In genomic region chr12:33672879-33673577, GRCh38 we compare ENCODE assay signal across 31 cellular contexts.
"Had no signal": no experiment of that assay in that cellular context is flagged by ENCODE, and none has a peak within 500 bp of the region (broad histone marks: within the 10 kb centered on the region; RNA-seq: fewer than 3 reads in every experiment).

No MANE protein-coding gene starts in this region.

- H3K4me1 Mint-ChIP-seq: naive B cell; stimulated activated naive CD8-positive, alpha-beta T cell treated with anti-CD3 and anti-CD28 coated beads, Interleukin-15, amount 100 ng/mL, for 72 hours had no signal

- H3K9me3 Mint-ChIP-seq: mesothelial cell of epicardium; stimulated activated naive CD8-positive, alpha-beta T cell treated with anti-CD3 and anti-CD28 coated beads, Interleukin-15, amount 100 ng/mL, for 72 hours had no signal

- H3K9me3 ChIP-seq: esophagus muscularis mucosa, gastroesophageal sphincter, heart left ventricle, mucosa of descending colon, prostate gland, right atrium auricular region, suprapubic skin, transverse colon, upper lobe of right lung, uterus had no signal

- H3K4me3 ChIP-seq: esophagus muscularis mucosa, gastroesophageal sphincter, heart left ventricle, hepatocyte, left lung, mucosa of descending colon, prostate gland, right atrium auricular region, smooth muscle cell, suprapubic skin, transverse colon, upper lobe of right lung, uterus had no signal

- H3K27me3 Mint-ChIP-seq: dendritic cell treated with granulocyte-macrophage colony-stimulating factor and Interleukin-4, amounts not matched to agents 40 ng/mL and 50 ng/mL, for 4 days; naive B cell; natural killer cell treated with Interleukin-12 subunit alpha and Interleukin-12 subunit beta and Interleukin-15 and Interleukin-18, amount 100 ng/mL, for 72 hours; stimulated activated naive CD8-positive, alpha-beta T cell treated with anti-CD3 and anti-CD28 coated beads, Interleukin-15, amount 100 ng/mL, for 72 hours had no signal

- H3K27ac Mint-ChIP-seq: dendritic cell treated with granulocyte-macrophage colony-stimulating factor and Interleukin-4, amounts not matched to agents 40 ng/mL and 50 ng/mL, for 4 days; mesothelial cell of epicardium; naive B cell; natural killer cell treated with Interleukin-12 subunit alpha and Interleukin-12 subunit beta and Interleukin-15 and Interleukin-18, amount 100 ng/mL, for 72 hours; stimulated activated naive CD8-positive, alpha-beta T cell treated with anti-CD3 and anti-CD28 coated beads, Interleukin-15, amount 100 ng/mL, for 72 hours had no signal

- H3K36me3 Mint-ChIP-seq: mesothelial cell of epicardium; naive B cell; natural killer cell treated with Interleukin-12 subunit alpha and Interleukin-12 subunit beta and Interleukin-15 and Interleukin-18, amount 100 ng/mL, for 72 hours had no signal

- H3K27ac ChIP-seq: esophagus muscularis mucosa, foreskin keratinocyte, gastroesophageal sphincter, heart left ventricle, hepatocyte, left lung, prostate gland, right atrium auricular region, suprapubic skin, transverse colon, upper lobe of right lung, uterus had no signal

- DNase-seq: effector memory CD4-positive, alpha-beta T cell; foreskin keratinocyte; heart left ventricle; left cardiac atrium; left lung; mesenchymal stem cell; mucosa of descending colon; naive B cell; nucleus accumbens; stimulated activated CD4-positive, alpha-beta T cell treated with anti-CD3 and anti-CD28 coated beads, Interleukin-12 subunit alpha, Interleukin-12 subunit beta, amount 100 ng/mL, for 4 hours; stimulated activated CD4-positive, alpha-beta T cell treated with anti-CD3 and anti-CD28 coated beads, Interleukin-1b, Interleukin-23, amount 100 ng/mL, for 48 hours; stimulated activated CD4-positive, alpha-beta T cell treated with anti-CD3 and anti-CD28 coated beads, Interleukin-4, amount 100 ng/mL, for 1 hour; stimulated activated CD8-positive, alpha-beta memory T cell treated with anti-CD3 and anti-CD28 coated beads, Interleukin-4, amount 100 ng/mL, for 48 hours; stimulated activated naive CD4-positive, alpha-beta T cell; stimulated activated naive CD8-positive, alpha-beta T cell treated with anti-CD3 and anti-CD28 coated beads, Interleukin-15, amount 100 ng/mL, for 72 hours; transverse colon; upper lobe of right lung; uterus had no signal

- H2AFZ ChIP-seq: hepatocyte had no signal

- H3K4me1 ChIP-seq: esophagus muscularis mucosa, foreskin keratinocyte, gastroesophageal sphincter, heart left ventricle, left lung, prostate gland, right atrium auricular region, suprapubic skin, transverse colon, upper lobe of right lung, uterus had no signal

- H3K36me3 ChIP-seq: esophagus muscularis mucosa, gastroesophageal sphincter, heart left ventricle, left lung, prostate gland, right atrium auricular region, suprapubic skin, transverse colon, upper lobe of right lung, uterus had no signal

- H3K4me2 ChIP-seq: hepatocyte, smooth muscle cell had no signal

- H3K27me3 ChIP-seq: esophagus muscularis mucosa, foreskin keratinocyte, gastroesophageal sphincter, heart left ventricle, hepatocyte, left lung, right atrium auricular region, suprapubic skin, transverse colon, upper lobe of right lung, uterus had no signal

- ATAC-seq: foreskin keratinocyte; gastroesophageal sphincter; heart left ventricle; left cardiac atrium; left lung; mucosa of descending colon; natural killer cell treated with Interleukin-12 subunit alpha and Interleukin-12 subunit beta and Interleukin-15 and Interleukin-18, amount 100 ng/mL, for 72 hours; sciatic nerve; stimulated activated naive CD8-positive, alpha-beta T cell treated with anti-CD3 and anti-CD28 coated beads, Interleukin-15, amount 100 ng/mL, for 72 hours; upper lobe of right lung had no signal

- H3K4me3 Mint-ChIP-seq: dendritic cell treated with granulocyte-macrophage colony-stimulating factor and Interleukin-4, amounts not matched to agents 40 ng/mL and 50 ng/mL, for 4 days; mesothelial cell of epicardium; natural killer cell treated with Interleukin-12 subunit alpha and Interleukin-12 subunit beta and Interleukin-15 and Interleukin-18, amount 100 ng/mL, for 72 hours; stimulated activated naive CD8-positive, alpha-beta T cell treated with anti-CD3 and anti-CD28 coated beads, Interleukin-15, amount 100 ng/mL, for 72 hours had no signal

- FAIRE-seq: endothelial cell of umbilical vein, islet of Langerhans had no signal

- H3K79me2 ChIP-seq: hepatocyte had no signal
